ENCODE assay signal across 8 cellular contexts in genomic region chr15:93997071-93997658, GRCh38.
DNase-seq lines count a peak whose midpoint lies in the region; ATAC-seq and TF ChIP-seq lines count a peak whose summit lies in the region.

No MANE protein-coding gene starts in this region.

- TF ChIP-seq EP300 in suprapubic skin (IDR thresholded peaks at IDR 0.05), result no peak

- no peaks in the 10 kb centered on the region for H4K20me1 ChIP-seq in OCI-LY7 (ENCODE audit: insufficient read depth, low read length)

- H3K36me3 ChIP-seq in OCI-LY7 (ENCODE audit: insufficient read depth, low read length) (no peaks in the 10 kb centered on the region), suprapubic skin (no peaks in the 10 kb centered on the region), aorta (ENCODE audit: control insufficient read depth in 1 of 2, insufficient read depth in 2 of 2, low read length in 1 of 2) (no peaks in the 10 kb centered on the region)

- H2AFZ ChIP-seq in OCI-LY7 (ENCODE audit: low read length), result no peak overlapping the region

- TF ChIP-seq CTCF in OCI-LY7 (conservative IDR thresholded peaks at IDR 0.05; ENCODE audit: low read length), result peak; percentile 91
- TF ChIP-seq CTCF in fibroblast of mammary gland (conservative IDR thresholded peaks at IDR 0.05; ENCODE audit: control insufficient read depth, insufficient read depth, low read depth, low read length), result peak; percentile 95
- TF ChIP-seq CTCF in suprapubic skin (IDR thresholded peaks at IDR 0.05), result peak; percentile 42 to 67

- H3K9me2 ChIP-seq in OCI-LY7 (ENCODE audit: insufficient read depth, low read length), result no peaks in the 10 kb centered on the region

- H3K4me1 ChIP-seq in OCI-LY7 (ENCODE audit: insufficient read depth, low read length, poor library complexity, severe bottlenecking) (no peaks in the 10 kb centered on the region), suprapubic skin (peaks cover 4% of the 10 kb centered on the region), aorta (ENCODE audit: control insufficient read depth in 1 of 2, insufficient read depth in 2 of 2, low read length in 2 of 2) (no peaks in the 10 kb centered on the region)

- H3K9me3 ChIP-seq in OCI-LY7 (ENCODE audit: low read length) (no peaks in the 10 kb centered on the region), suprapubic skin (no peaks in the 10 kb centered on the region), aorta (ENCODE audit: control insufficient read depth, low read length) (no peaks in the 10 kb centered on the region)

- H3K27ac ChIP-seq in OCI-LY7 (ENCODE audit: low read depth, low read length, poor library complexity, severe bottlenecking) (no peak overlapping the region), suprapubic skin (no peak overlapping the region), aorta (ENCODE audit: low read depth in 1 of 2, low read length in 2 of 2) (no peak overlapping the region)

- H3K27me3 ChIP-seq in suprapubic skin, result no peaks in the 10 kb centered on the region
- H3K27me3 ChIP-seq in aorta (ENCODE audit: control insufficient read depth in 1 of 2, insufficient read depth in 2 of 2, low read length in 1 of 2), result no peaks in the 10 kb centered on the region

- CTCF ChIA-PET in OCI-LY7 (lab: Charles Lee; ENCODE audit: unreplicated experiment), result no interaction called here

- intact Hi-C loops in OCI-LY7 (cut with micrococcal nuclease; ENCODE audit: unreplicated experiment), result loop anchor here (5.0 kb wide), 1 partner anchor 125 kb away; no protein-coding TSS in a partner anchor
- intact Hi-C loops in aorta (cut with DNase I), result loop anchor here in 1 of 2 donors (10.0 kb wide), 2 partner anchors 62 to 128 kb away; no protein-coding TSS in a partner anchor

- DNase-seq in SIG-M5 treated with dmso at 0.1 percent for 504 hours (lab: John Stamatoyannopoulos, UW; ENCODE audit: unreplicated experiment), result peak; percentile 0
- no peak for DNase-seq in SIG-M5 (lab: John Stamatoyannopoulos, UW)
- DNase-seq in OCI-LY7 (ENCODE audit: low spot score), result peak; percentile 21
- peak; percentile 59 for DNase-seq in fibroblast of mammary gland (ENCODE audit: low read depth)
- no peak for DNase-seq in suprapubic skin (ENCODE audit: low spot score in 2 of 2)
- no peak for DNase-seq in aorta
- DNase-seq in NCI-H1436 (lab: John Stamatoyannopoulos, UW), result no peak
- no peak for DNase-seq in HCEC 1CT

- H3K4me3 ChIP-seq in OCI-LY7 (ENCODE audit: low read depth, low read length, poor library complexity, severe bottlenecking) (no peak overlapping the region), fibroblast of mammary gland (ENCODE audit: control insufficient read depth, low read depth, low read length) (no peak overlapping the region), suprapubic skin (no peak overlapping the region), aorta (ENCODE audit: low read length in 2 of 2) (no peak overlapping the region)

- BruUV-seq in OCI-LY7 (replicated peaks; lab: Mats Ljungman, UMichigan), result no TSS peak

- no peaks in the 10 kb centered on the region for H3K79me2 ChIP-seq in OCI-LY7 (ENCODE audit: insufficient read depth, low read depth, low read length)

- TF ChIP-seq POLR2A in suprapubic skin (IDR thresholded peaks at IDR 0.05), result no peak

- WGBS in suprapubic skin, result 61% methylated on average over 6 of the region's 6 CpGs
- WGBS in aorta, 2 donors, result 62 to 63% methylated on average over 6 of the region's 6 CpGs

- no peak overlapping the region for H3K4me2 ChIP-seq in OCI-LY7 (ENCODE audit: low read length)

- POLR2A ChIA-PET in OCI-LY7 (lab: Charles Lee), result no interaction called here

- ATAC-seq in aorta (ENCODE audit: low FRiP score), result no peak

Comparison
In these comparisons a context has a peak if more than half of its experiments do, and no peak if none do; other contexts are left out.
1. DNase-seq: peak in SIG-M5 treated with dmso at 0.1 percent for 504 hours (single experiment), OCI-LY7 (single experiment) and fibroblast of mammary gland (single experiment); none in SIG-M5 (single experiment), suprapubic skin (0 of 2), aorta (0 of 2), NCI-H1436 (single experiment) and HCEC 1CT (single experiment).
2. Peak in every context shown above with its lines, with median percentiles within 50 percentile points of each other: CTCF ChIP-seq.